Comparison of ENCODE assay signal across 18 cellular contexts in genomic region chr1:40873863-40874472, GRCh38. TPM values are rescaled to one million over a fixed set of nuclear protein-coding genes. Genes with fewer than 3 reads are reported as not detected.
A peak's percentile ranks its signal among the peaks of the same experiment; 100 is the strongest.
DNase-seq lines count a peak whose midpoint lies in the region; ATAC-seq and TF ChIP-seq lines count a peak whose summit lies in the region.
"Had no signal": no experiment of that assay in that cellular context is flagged by ENCODE, and none has a peak within 500 bp of the region (broad histone marks: within the 10 kb centered on the region; RNA-seq: fewer than 3 reads in every experiment).

No MANE protein-coding gene starts in this region.

- peaks cover 12 to 16% of the 10 kb centered on the region in 2 donors for H3K36me3 Mint-ChIP-seq in activated T-cell treated with anti-CD3 and anti-CD28 coated beads, Interleukin-2, amount 50 U/mL, for 72 hours (ENCODE audit: insufficient read depth in 2 of 2)
- no peaks in the 10 kb centered on the region for H3K36me3 Mint-ChIP-seq in stimulated activated effector memory CD8-positive, alpha-beta T cell treated with anti-CD3 and anti-CD28 coated beads, Interleukin-12 subunit alpha, Interleukin-12 subunit beta, amount 100 ng/mL, for 72 hours

- peak overlapping the region; percentile 8 for H3K27ac Mint-ChIP-seq in activated T-cell treated with anti-CD3 and anti-CD28 coated beads, Interleukin-2, amount 50 U/mL, for 72 hours
- H3K27ac Mint-ChIP-seq in stimulated activated effector memory CD8-positive, alpha-beta T cell treated with anti-CD3 and anti-CD28 coated beads, Interleukin-12 subunit alpha, Interleukin-12 subunit beta, amount 100 ng/mL, for 72 hours, result peak overlapping the region; percentile 49

- no peaks in the 10 kb centered on the region for H3K27me3 Mint-ChIP-seq in activated T-cell treated with anti-CD3 and anti-CD28 coated beads, Interleukin-2, amount 50 U/mL, for 72 hours (ENCODE audit: low read depth)

- POLR2A ChIA-PET in Panc1 (lab: Charles Lee), result interaction anchor here (0.7 to 1.0 kb wide), 2 partner anchors 51 to 72 kb away, joined by 4 to 10 read pairs; no protein-coding TSS in a partner anchor

- H3K9me3 ChIP-seq in Panc1 (ENCODE audit: control insufficient read depth, insufficient read depth, low read depth, low read length), result peaks cover 26% of the 10 kb centered on the region

- CTCF ChIA-PET in Panc1 (lab: Charles Lee), result interaction anchor here (0.7 kb wide), 1 partner anchor 13 kb away, joined by 5 read pairs; no protein-coding TSS in a partner anchor

- no peak for TF ChIP-seq CTCF in Panc1 (IDR thresholded peaks at IDR 0.05)
- no peak for TF ChIP-seq CTCF in coronary artery (IDR thresholded peaks at IDR 0.05)

- H3K4me3 Mint-ChIP-seq in activated T-cell treated with anti-CD3 and anti-CD28 coated beads, Interleukin-2, amount 50 U/mL, for 72 hours, result no peak overlapping the region
- no peak overlapping the region for H3K4me3 Mint-ChIP-seq in stimulated activated effector memory CD8-positive, alpha-beta T cell treated with anti-CD3 and anti-CD28 coated beads, Interleukin-12 subunit alpha, Interleukin-12 subunit beta, amount 100 ng/mL, for 72 hours

- no peaks in the 10 kb centered on the region for H3K36me3 ChIP-seq in Panc1 (ENCODE audit: control insufficient read depth, insufficient read depth, low read length)
- H3K36me3 ChIP-seq: BLaER1 treated with 17β-estradiol and CSF1 and Interleukin-3, amounts not matched to agents 10 nM and 100 nM; SJCRH30 had no signal

- peaks cover 6 to 10% of the 10 kb centered on the region in 2 donors for H3K9me3 Mint-ChIP-seq in activated T-cell treated with anti-CD3 and anti-CD28 coated beads, Interleukin-2, amount 50 U/mL, for 72 hours
- H3K9me3 Mint-ChIP-seq in stimulated activated effector memory CD8-positive, alpha-beta T cell treated with anti-CD3 and anti-CD28 coated beads, Interleukin-12 subunit alpha, Interleukin-12 subunit beta, amount 100 ng/mL, for 72 hours, result peaks cover 3% of the 10 kb centered on the region

- H3K4me3 ChIP-seq in Panc1 (ENCODE audit: low read depth in 2 of 2, low read length in 2 of 2), result no peak overlapping the region
- H3K4me3 ChIP-seq in coronary artery, result no peak overlapping the region
- H3K4me3 ChIP-seq: BLaER1 treated with 17β-estradiol and CSF1 and Interleukin-3, amounts not matched to agents 10 nM and 100 nM; SJCRH30 had no signal

- intact Hi-C loops in Panc1 (cut with micrococcal nuclease; ENCODE audit: unreplicated experiment), result no loop called here

- no peaks in the 10 kb centered on the region for H3K27me3 ChIP-seq in Panc1 (ENCODE audit: control insufficient read depth, insufficient read depth, low read length)
- H3K27me3 ChIP-seq: BLaER1 treated with 17β-estradiol and CSF1 and Interleukin-3, amounts not matched to agents 10 nM and 100 nM; SJCRH30 had no signal

- no peak for DNase-seq in activated T-cell treated with anti-CD3 and anti-CD28 coated beads, Interleukin-2, amount 50 U/mL, for 72 hours
- no peak for DNase-seq in activated T-cell treated with anti-CD3 and anti-CD28 coated beads, Interleukin-2, amount 50 U/mL, for 48 hours
- no peak for DNase-seq in Panc1 (ENCODE audit: low read depth, low spot score)
- DNase-seq in coronary artery (ENCODE audit: low spot score), result peak; percentile 63
- DNase-seq in stimulated activated effector memory CD8-positive, alpha-beta T cell treated with anti-CD3 and anti-CD28 coated beads, Interleukin-12 subunit alpha, Interleukin-12 subunit beta, amount 100 ng/mL, for 72 hours (ENCODE audit: low spot score in 2 of 2), result no peak
- no peak for DNase-seq in stimulated activated CD4-positive, alpha-beta T cell treated with anti-CD3 and anti-CD28 coated beads, Interleukin-4, amount 100 ng/mL, for 24 hours
- DNase-seq in glomerular visceral epithelial cell (ENCODE audit: extremely low spot score), result no peak
- DNase-seq: CD8-positive, alpha-beta memory T cell; DMS79; GOT3; NCI-H1417 treated with DMSO at 0.1 percent for 48 hours; NCI-H187 treated with DMSO at 0.1 percent for 48 hours; NCI-H226; NCI-H524; RPMI8226; SJCRH30 had no signal

- H3K4me1 ChIP-seq in Panc1 (ENCODE audit: control insufficient read depth, insufficient read depth, low read length), result peaks cover 17% of the 10 kb centered on the region; the same call in 1 of the 2 replicates

- in situ Hi-C loops in Panc1 (cut with HindIII; ENCODE audit: low pct_unique_long_range_greater_than_20kb, low sequenced_read_pairs), result no loop called here

- H3K27ac ChIP-seq in Panc1 (ENCODE audit: low read length) (peak overlapping the region; percentile 88), coronary artery (no peak overlapping the region)
- H3K27ac ChIP-seq: SJCRH30 had no signal

- H3K4me1 Mint-ChIP-seq in activated T-cell treated with anti-CD3 and anti-CD28 coated beads, Interleukin-2, amount 50 U/mL, for 72 hours (ENCODE audit: low read depth), result peaks cover 22% of the 10 kb centered on the region
- peaks cover 42% of the 10 kb centered on the region for H3K4me1 Mint-ChIP-seq in stimulated activated effector memory CD8-positive, alpha-beta T cell treated with anti-CD3 and anti-CD28 coated beads, Interleukin-12 subunit alpha, Interleukin-12 subunit beta, amount 100 ng/mL, for 72 hours

- no peak for ATAC-seq in activated T-cell treated with anti-CD3 and anti-CD28 coated beads, Interleukin-2, amount 50 U/mL, for 72 hours (replicated peaks in 1 of 2)
- no peak for ATAC-seq in Panc1
- no peak for ATAC-seq in stimulated activated effector memory CD8-positive, alpha-beta T cell treated with anti-CD3 and anti-CD28 coated beads, Interleukin-12 subunit alpha, Interleukin-12 subunit beta, amount 100 ng/mL, for 72 hours
- no peak for ATAC-seq in GM18502 (IDR thresholded peaks at IDR 0.05; ENCODE audit: poor library complexity, unreplicated experiment)

- BruUV-seq in Panc1 (replicated peaks; lab: Mats Ljungman, UMichigan), result no TSS peak

RNA-seq across cellular contexts. Expression of gene CITED4, which starts 11.8 kb away (rescaled TPM):
- 1 to 10 TPM; 1.9 to 2.1 TPM for total RNA-seq in activated T-cell treated with anti-CD3 and anti-CD28 coated beads, Interleukin-2, amount 50 U/mL, for 72 hours
- total RNA-seq in Panc1 (2021; ENCODE audit: unreplicated experiment), result 145 TPM
- 241 TPM for polyA plus RNA-seq in Panc1 (2012; ENCODE audit: insufficient read length)
- total RNA-seq: SJCRH30 had no signal

Comparison
In these comparisons a context has a peak if more than half of its experiments do, and no peak if none do; other contexts are left out.
1. RNA of gene CITED4, which starts 11.8 kb away (total RNA-seq): 145 TPM in Panc1 (single experiment); 1.9 to 2.1 TPM in activated T-cell treated with anti-CD3 and anti-CD28 coated beads, Interleukin-2, amount 50 U/mL, for 72 hours; every median in the first group is over 10 times any median in the second.